Comparison of ENCODE assay signal across 1 cellular context in the genomic region with DNA sequence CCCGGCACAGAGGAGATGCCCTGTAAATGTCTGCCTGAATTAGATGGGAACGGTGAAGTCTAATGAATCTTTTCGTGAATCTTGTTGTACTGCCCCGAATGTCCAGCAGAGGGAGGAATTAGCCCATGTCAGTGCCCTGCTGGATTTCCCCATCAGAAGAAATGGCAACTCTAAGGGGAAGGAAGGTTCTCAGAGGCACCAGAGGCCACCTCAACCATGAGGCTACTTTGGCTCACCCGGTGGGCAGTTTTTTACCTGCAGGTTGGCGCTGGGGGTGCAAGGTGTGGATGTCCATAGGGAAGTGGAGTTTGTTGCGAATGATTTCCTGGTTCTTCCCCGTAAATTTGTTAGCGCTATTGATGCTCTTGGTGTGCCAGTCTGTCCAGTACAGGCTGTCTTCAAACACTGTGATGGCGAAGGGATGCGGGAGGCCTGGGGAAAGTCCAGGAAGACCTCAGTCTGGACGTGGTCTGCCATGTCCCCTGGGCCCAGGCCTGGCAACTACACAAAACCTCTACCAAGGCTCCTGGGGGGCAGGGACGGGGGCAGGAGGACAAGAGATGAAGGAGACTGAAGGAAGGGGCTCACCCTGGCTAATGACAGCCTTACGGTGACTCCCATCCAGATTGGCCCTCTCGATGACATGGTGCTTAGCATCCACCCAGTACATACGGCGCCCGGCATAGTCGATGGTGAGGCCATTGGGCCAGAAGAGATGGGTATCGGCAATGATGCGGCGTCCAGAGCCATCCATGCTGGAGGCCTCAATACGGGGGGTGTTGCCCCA.
TF ChIP-seq lines count a peak whose summit lies in the region.

No MANE protein-coding gene starts in this region.

TF ChIP-seq in H1, 55 proteins besides CTCF, POLR2A, EP300 and RAD21:
- no peak for TF ChIP-seq HDAC6 (IDR thresholded peaks at IDR 0.05; ENCODE audit: low read depth, low read length)
- peak; percentile 63 for TF ChIP-seq YY1 (IDR thresholded peaks at IDR 0.05; ENCODE audit: low read depth, low read length)
- no peak for TF ChIP-seq CREB1 (IDR thresholded peaks at IDR 0.05)
- peak; percentile 61; the same call in 1 of the 2 replicates for TF ChIP-seq CEBPB (IDR thresholded peaks at IDR 0.05; ENCODE audit: low read depth, low read length)
- no peak for TF ChIP-seq EZH2 (IDR thresholded peaks at IDR 0.05; ENCODE audit: low read depth, low read length, severe bottlenecking)
- TF ChIP-seq SIN3A (conservative IDR thresholded peaks at IDR 0.05 in 1 of 2, IDR thresholded peaks at IDR 0.05 in 1 of 2; ENCODE audit: low read depth in 1 of 2, low read length in 2 of 2): peak in 1 of 2 experiments; percentile 53; a peak in 1 of 4 replicates
- no peak for TF ChIP-seq RNF2 (IDR thresholded peaks at IDR 0.05; ENCODE audit: borderline replicate concordance, low read depth, low read length, missing control alignments, poor library complexity, severe bottlenecking)
- no peak for TF ChIP-seq CTBP2 (IDR thresholded peaks at IDR 0.05; ENCODE audit: borderline replicate concordance, insufficient read depth, insufficient read length, low read length)
